1 cellular context compared by ENCODE assay signal in genomic region chr10:98956576-98957260, GRCh38.
TF ChIP-seq lines count a peak whose summit lies in the region.

No MANE protein-coding gene starts in this region.

TF ChIP-seq in K562, 482 proteins besides CTCF, POLR2A, EP300 and RAD21 (continued from another document):
- TF ChIP-seq TCF15 (CRISPR knock-in tag; IDR thresholded peaks at IDR 0.05) = no peak
- TF ChIP-seq JUN (IDR thresholded peaks at IDR 0.05; ENCODE audit: borderline replicate concordance, low read depth, low read length) = no peak
- TF ChIP-seq JUN (CRISPR knock-in tag; IDR thresholded peaks at IDR 0.05; ENCODE audit: borderline replicate concordance) = no peak
- no peak for TF ChIP-seq MCM3 (IDR thresholded peaks at IDR 0.05)
- TF ChIP-seq FOXK2 (conservative IDR thresholded peaks at IDR 0.05 in 1 of 2, IDR thresholded peaks at IDR 0.05 in 1 of 2; ENCODE audit: low read depth in 2 of 2) = no peak
